Comparison of ENCODE assay signal across 8 cellular contexts in the genomic region with DNA sequence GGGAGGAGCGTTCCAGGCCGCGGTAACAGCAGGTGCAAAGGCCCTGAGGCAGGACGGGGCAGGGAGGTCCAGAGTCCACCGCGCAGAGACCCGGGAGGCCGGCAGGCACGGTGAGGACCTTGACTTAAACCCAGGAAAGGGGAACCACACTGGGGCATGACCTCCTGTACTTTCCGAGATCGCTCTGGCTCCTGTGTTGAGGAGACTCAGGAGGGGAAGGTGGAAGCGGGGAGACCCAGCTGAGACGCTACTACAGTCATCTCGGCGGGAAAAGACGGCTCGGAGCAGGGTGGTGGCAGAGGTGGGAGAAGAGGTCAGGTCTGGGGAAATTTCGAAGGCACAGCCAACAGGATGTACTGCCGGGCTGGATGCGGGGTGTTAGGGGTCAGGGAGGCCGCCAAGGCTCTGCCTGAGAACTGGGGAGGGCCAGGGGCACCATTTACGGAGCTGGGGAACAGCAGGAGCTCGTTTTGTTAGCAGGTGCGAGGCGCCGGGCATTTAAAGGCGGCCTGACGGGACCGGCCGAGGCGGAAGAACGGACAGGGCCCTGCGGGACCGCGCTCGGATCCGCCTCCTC. TPM values are rescaled to one million over a fixed set of nuclear protein-coding genes. Genes with fewer than 3 reads are reported as not detected.
DNase-seq lines count a peak whose midpoint lies in the region; ATAC-seq, FAIRE-seq and TF ChIP-seq lines count a peak whose summit lies in the region.

No MANE protein-coding gene starts in this region.

- BruUV-seq in endothelial cell of umbilical vein (replicated peaks; lab: Mats Ljungman, UMichigan), result TSS peak; percentile 83

- H3K4me1 ChIP-seq in OCI-LY3 (ENCODE audit: low read length) (peaks cover 14% of the 10 kb centered on the region), endothelial cell of umbilical vein (ENCODE audit: control insufficient read depth, extremely low read depth, insufficient read depth, low read length) (peaks cover 9% of the 10 kb centered on the region), ovary (ENCODE audit: insufficient read depth) (peaks cover 18% of the 10 kb centered on the region)

- H3K4me3 ChIP-seq in OCI-LY3 (ENCODE audit: low read length) (peak overlapping the region; percentile 93), endothelial cell of umbilical vein (replicated peaks in 1 of 3; ENCODE audit: insufficient read depth in 1 of 3, low read depth in 1 of 3, low read length in 3 of 3) (peak overlapping the region; percentile 10 to 69 (median 48)), ovary (peak overlapping the region; percentile 63)

- TF ChIP-seq POLR2A in endothelial cell of umbilical vein (IDR thresholded peaks at IDR 0.05; ENCODE audit: low read depth, low read length) (no peak), ovary (IDR thresholded peaks at IDR 0.05) (no peak)

- POLR2A ChIA-PET in endothelial cell of umbilical vein (lab: Charles Lee), result interaction anchor here (1.0 kb wide), 1 partner anchor 22 kb away, joined by 4 read pairs; a partner anchor contains a TSS

- CTCF ChIA-PET in endothelial cell of umbilical vein (lab: Charles Lee), result interaction anchor here (0.7 to 2.8 kb wide), 10 partner anchors 14 to 569 kb away, joined by 3 to 12 read pairs (median 4); no protein-coding TSS in a partner anchor

- H2AFZ ChIP-seq in OCI-LY3 (ENCODE audit: low read depth, low read length), result no peak overlapping the region
- peak overlapping the region; percentile 44 for H2AFZ ChIP-seq in endothelial cell of umbilical vein (ENCODE audit: low read depth, low read length)

- ATAC-seq in GM18870 (IDR thresholded peaks at IDR 0.05; ENCODE audit: unreplicated experiment), result peak; percentile 14

- H3K9me3 ChIP-seq in OCI-LY3 (ENCODE audit: insufficient read depth, low read length) (no peaks in the 10 kb centered on the region), endothelial cell of umbilical vein (replicated peaks; ENCODE audit: control insufficient read depth, insufficient read depth, low read length) (no peaks in the 10 kb centered on the region), ovary (no peaks in the 10 kb centered on the region)

- H4K20me1 ChIP-seq in OCI-LY3 (ENCODE audit: insufficient read depth, low read length), result no peaks in the 10 kb centered on the region
- no peaks in the 10 kb centered on the region for H4K20me1 ChIP-seq in endothelial cell of umbilical vein (replicated peaks; ENCODE audit: control insufficient read depth, extremely low read depth, insufficient read depth, low read length)

- dilution Hi-C loops in endothelial cell of umbilical vein (cut with MboI; ENCODE audit: extremely low pct_ligation_motif_present, low sequenced_read_pairs), result no loop called here

- 33 to 37% (median 35%) methylated on average over 37 of the region's 37 CpGs for whole genome bisulfite sequencing in ovary, 3 donors

- H3K79me2 ChIP-seq in OCI-LY3 (ENCODE audit: low read length) (peaks cover 9% of the 10 kb centered on the region; the same call in 1 of the 2 replicates), endothelial cell of umbilical vein (ENCODE audit: control insufficient read depth, insufficient read depth, low read length) (no peaks in the 10 kb centered on the region)

- no peaks in the 10 kb centered on the region for H3K36me3 ChIP-seq in OCI-LY3 (replicated peaks; ENCODE audit: low read depth, low read length)
- H3K36me3 ChIP-seq in endothelial cell of umbilical vein (ENCODE audit: control insufficient read depth in 2 of 2, extremely low read depth in 1 of 2, insufficient read depth in 2 of 2, low read length in 2 of 2), result no peaks in the 10 kb centered on the region
- H3K36me3 ChIP-seq in ovary, result no peaks in the 10 kb centered on the region

- no peak for DNase-seq in endothelial cell of umbilical vein (ENCODE audit: low read depth, low spot score)
- DNase-seq in ovary, result peak in 2 of 5 donors; percentile 51 to 52
- DNase-seq in cerebellum (ENCODE audit: low spot score), result no peak
- no peak for DNase-seq in GDM1 (lab: John Stamatoyannopoulos, UW)
- DNase-seq in NOMO-1 treated with dmso at 0.1 percent for 144 hours (lab: John Stamatoyannopoulos, UW; ENCODE audit: unreplicated experiment), result no peak
- no peak for DNase-seq in NCI-H1930 (lab: John Stamatoyannopoulos, UW)

- intact Hi-C loops in endothelial cell of umbilical vein (cut with micrococcal nuclease) (loop anchor here (1.0 to 2.0 kb wide), 4 partner anchors 13 to 438 kb away; a partner anchor contains a TSS), ovary (cut with DNase I) (no loop called here)

- H3K4me2 ChIP-seq in OCI-LY3 (ENCODE audit: low read length) (peak overlapping the region; percentile 97), endothelial cell of umbilical vein (ENCODE audit: insufficient read depth, low read length) (peak overlapping the region; percentile 70)

- H3K9me1 ChIP-seq in endothelial cell of umbilical vein (replicated peaks; ENCODE audit: control insufficient read depth, extremely low read depth, insufficient read depth, low read length), result no peaks in the 10 kb centered on the region

- 0 out of 2 replicates have a peak, but pooled peaks cover 2% of the 10 kb centered on the region for H3K27me3 ChIP-seq in OCI-LY3 (ENCODE audit: low read depth, low read length)
- H3K27me3 ChIP-seq in endothelial cell of umbilical vein (ENCODE audit: control insufficient read depth in 2 of 2, insufficient read depth in 2 of 2, low read length in 2 of 2), result peaks cover 0 to 4% of the 10 kb centered on the region in 2 experiments
- no peaks in the 10 kb centered on the region for H3K27me3 ChIP-seq in ovary

- TF ChIP-seq CTCF in OCI-LY3 (IDR thresholded peaks at IDR 0.05; ENCODE audit: low read depth, low read length), result no peak
- TF ChIP-seq CTCF in endothelial cell of umbilical vein (IDR thresholded peaks at IDR 0.05; ENCODE audit: extremely low read depth in 1 of 2, insufficient read depth in 1 of 2, low read depth in 1 of 2, low read length in 2 of 2), result no peak
- TF ChIP-seq CTCF in ovary (IDR thresholded peaks at IDR 0.05), result no peak

- H3K27ac ChIP-seq in OCI-LY3 (ENCODE audit: low read length) (peak overlapping the region; percentile 73), endothelial cell of umbilical vein (ENCODE audit: insufficient read depth, low read depth, low read length) (peak overlapping the region; percentile 72), ovary (peak overlapping the region; percentile 87 to 98)

- H3K9ac ChIP-seq in OCI-LY3 (ENCODE audit: low read length) (peak overlapping the region; percentile 98), endothelial cell of umbilical vein (replicated peaks; ENCODE audit: extremely low read depth, insufficient read depth, low read length) (peak overlapping the region; percentile 89)

- no peak for FAIRE-seq in endothelial cell of umbilical vein (lab: Jason Lieb, UNC)

- no peak for TF ChIP-seq EP300 in ovary (IDR thresholded peaks at IDR 0.05)

TF ChIP-seq in endothelial cell of umbilical vein, 7 proteins besides CTCF, POLR2A, EP300 and RAD21:
- no peak for TF ChIP-seq EZH2 (IDR thresholded peaks at IDR 0.05; ENCODE audit: borderline replicate concordance, low read depth, low read length, severe bottlenecking)
- TF ChIP-seq, protein P1, sequence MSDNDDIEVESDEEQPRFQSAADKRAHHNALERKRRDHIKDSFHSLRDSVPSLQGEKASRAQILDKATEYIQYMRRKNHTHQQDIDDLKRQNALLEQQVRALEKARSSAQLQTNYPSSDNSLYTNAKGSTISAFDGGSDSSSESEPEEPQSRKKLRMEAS (IDR thresholded peaks at IDR 0.05; ENCODE audit: insufficient read depth, insufficient read length), result no peak
- no peak for TF ChIP-seq FOS (IDR thresholded peaks at IDR 0.05; ENCODE audit: borderline replicate concordance, insufficient read depth, low read length)

RNA-seq across cellular contexts. Expression of a gene that starts 22.3 kb away (rescaled TPM):
- not detected in 2 replicates for total RNA-seq in endothelial cell of umbilical vein
- 0.03 and 0.08 TPM in 2 replicates for polyA plus RNA-seq in endothelial cell of umbilical vein
- polyA plus RNA-seq in endothelial cell of umbilical vein (2011; cell fraction: cytosol; rRNA removed), result 0.04 and 0.05 TPM in 2 replicates
- 0.13 and 0.14 TPM in 2 replicates for polyA plus RNA-seq in endothelial cell of umbilical vein (2011; cell fraction: nucleus; rRNA removed)
- 0.07 TPM in 1 of 2 replicates, not detected in the other for polyA plus RNA-seq in endothelial cell of umbilical vein (2012)
- polyA minus RNA-seq in endothelial cell of umbilical vein, result not detected in 2 replicates
- polyA minus RNA-seq in endothelial cell of umbilical vein (2011; cell fraction: cytosol; rRNA and poly(A)+ RNA removed), result 12.3 TPM
- polyA minus RNA-seq in endothelial cell of umbilical vein (2011; cell fraction: nucleus; rRNA and poly(A)+ RNA removed), result 0.29 TPM in 1 of 2 replicates, not detected in the other
- 10 to 100 TPM in 1 of 7 donors, under 1 TPM in 5, not detected in 1; 0.10 to 19.8 (median 0.51) TPM for total RNA-seq in ovary
- under 1 TPM; 0.02 to 0.18 TPM for polyA plus RNA-seq in ovary
- total RNA-seq in cerebellum, result 17.9 TPM

RNA-seq across cellular contexts. Expression of a gene that starts 39.1 kb away (rescaled TPM):
- 17.6 and 25.9 TPM in 2 replicates for total RNA-seq in endothelial cell of umbilical vein
- 20.4 and 21.1 TPM in 2 replicates for polyA plus RNA-seq in endothelial cell of umbilical vein
- 10.0 and 15.4 TPM in 2 replicates for polyA plus RNA-seq in endothelial cell of umbilical vein (2011; cell fraction: cytosol; rRNA removed)
- polyA plus RNA-seq in endothelial cell of umbilical vein (2011; cell fraction: nucleus; rRNA removed), result 32.2 and 34.5 TPM in 2 replicates
- polyA plus RNA-seq in endothelial cell of umbilical vein (2012), result 11.6 and 17.0 TPM in 2 replicates
- polyA minus RNA-seq in endothelial cell of umbilical vein, result 17.2 and 23.8 TPM in 2 replicates
- 8.7 TPM for polyA minus RNA-seq in endothelial cell of umbilical vein (2011; cell fraction: cytosol; rRNA and poly(A)+ RNA removed)
- polyA minus RNA-seq in endothelial cell of umbilical vein (2011; cell fraction: nucleus; rRNA and poly(A)+ RNA removed), result 29.0 and 30.3 TPM in 2 replicates
- 10 to 100 TPM; 16.3 to 24.1 (median 21.3) TPM for total RNA-seq in ovary
- polyA plus RNA-seq in ovary, result 10 to 100 TPM in 1 of 2 donors, 1 to 10 TPM in 1; 8.9 to 18.0 TPM
- total RNA-seq in cerebellum, result 23.6 TPM
